In genomic region chr1:101280049-101280448, GRCh38 we compare ENCODE assay signal across 13 cellular contexts.
"Had no signal": no experiment of that assay in that cellular context is flagged by ENCODE, and none has a peak within 500 bp of the region (broad histone marks: within the 10 kb centered on the region; RNA-seq: fewer than 3 reads in every experiment).

No MANE protein-coding gene starts in this region.

- H3K9me3 ChIP-seq: tibial artery, vagina had no signal

- H3K4me3 ChIP-seq: lung, tibial artery, vagina had no signal

- H3K27ac ChIP-seq: brain microvascular endothelial cell, tibial artery, vagina, WERI-Rb-1 had no signal

- ATAC-seq: esophagus mucosa, left cardiac atrium, right cardiac atrium had no signal

- H3K9me3 Mint-ChIP-seq: activated naive CD4-positive, alpha-beta T cell treated with anti-CD3 and anti-CD28 coated beads, Interleukin-2, amount 50 U/mL, for 72 hours had no signal

- H3K27me3 ChIP-seq: vagina had no signal

- H3K4me1 ChIP-seq: tibial artery, vagina had no signal

- DNase-seq: activated CD4-positive, alpha-beta T cell treated with anti-CD3 and anti-CD28 coated beads for 4 hours; brain microvascular endothelial cell; dermis blood vessel endothelial cell; left cardiac atrium; midbrain; right cardiac atrium; small intestine; tibial artery; WERI-Rb-1 had no signal

- H3K36me3 ChIP-seq: brain microvascular endothelial cell, tibial artery, vagina, WERI-Rb-1 had no signal
